32 cellular contexts compared by ENCODE assay signal in genomic region chr1:2941040-2941439, GRCh38.
"Had no signal": no experiment of that assay in that cellular context is flagged by ENCODE, and none has a peak within 500 bp of the region (broad histone marks: within the 10 kb centered on the region; RNA-seq: fewer than 3 reads in every experiment).

No MANE protein-coding gene starts in this region.

- FAIRE-seq: astrocyte, bronchial epithelial cell had no signal

- ATAC-seq: activated naive CD4-positive, alpha-beta T cell treated with anti-CD3 and anti-CD28 coated beads, Interleukin-2, amount 50 U/mL, for 72 hours; activated naive CD8-positive, alpha-beta T cell treated with anti-CD3 and anti-CD28 coated beads, Interleukin-2, amount 50 U/mL, for 24 hours; activated T-cell treated with anti-CD3 and anti-CD28 coated beads, Interleukin-2, amount 50 U/mL, for 4 hours; activated T-cell treated with anti-CD3 and anti-CD28 coated beads, Interleukin-2, amount 50 U/mL, for 72 hours; activated T-helper 17 cell treated with anti-CD3 and anti-CD28 coated beads, Interleukin-2, amount 50 U/mL, for 72 hours; body of pancreas had no signal

- H3K27me3 ChIP-seq: ascending aorta, body of pancreas, brain microvascular endothelial cell, cardiac muscle cell had no signal

- H3K27ac ChIP-seq: adrenal gland, ascending aorta, body of pancreas, brain microvascular endothelial cell, breast epithelium, cardiac muscle cell had no signal

- H3K4me3 ChIP-seq: adrenal gland, ascending aorta, body of pancreas, breast epithelium, cardiac muscle cell had no signal

- H3K36me3 ChIP-seq: adrenal gland, ascending aorta, brain microvascular endothelial cell, breast epithelium, cardiac muscle cell had no signal

- DNase-seq: activated effector memory CD4-positive, alpha-beta T cell treated with anti-CD3 and anti-CD28 coated beads, Interleukin-2, amount 50 U/mL, for 16 hours; activated effector memory CD4-positive, alpha-beta T cell treated with Interleukin-2 at 50 U/mL for 16 hours; activated gamma-delta T cell; activated gamma-delta T cell treated with Interleukin-2 at 50 U/mL for 16 hours; activated naive CD4-positive, alpha-beta T cell; activated naive CD4-positive, alpha-beta T cell treated with anti-CD3 and anti-CD28 coated beads for 36 hours; activated naive CD4-positive, alpha-beta T cell treated with anti-CD3 and anti-CD28 coated beads, Interleukin-2, amount 10 ng/mL, durations not matched to agents 7 days and 5 days; activated naive CD4-positive, alpha-beta T cell treated with anti-CD3 and anti-CD28 coated beads, Interleukin-2, amount 50 U/mL, for 16 hours; activated naive CD4-positive, alpha-beta T cell treated with Interleukin-2 at 50 U/mL for 16 hours; activated naive CD8-positive, alpha-beta T cell treated with anti-CD3 and anti-CD28 coated beads for 36 hours; activated naive CD8-positive, alpha-beta T cell treated with anti-CD3 and anti-CD28 coated beads, Interleukin-2, amount 10 ng/mL, durations not matched to agents 7 days and 5 days; activated naive CD8-positive, alpha-beta T cell treated with anti-CD3 and anti-CD28 coated beads, Interleukin-2, amount 50 U/mL, for 24 hours; activated T-cell treated with anti-CD3 and anti-CD28 coated beads, Interleukin-2, amount 50 U/mL, for 24 hours; activated T-cell treated with anti-CD3 and anti-CD28 coated beads, Interleukin-2, amount 50 U/mL, for 4 hours; activated T-cell treated with anti-CD3 and anti-CD28 coated beads, Interleukin-2, amount 50 U/mL, for 48 hours; activated T-cell treated with anti-CD3 and anti-CD28 coated beads, Interleukin-2, amount 50 U/mL, for 72 hours; adrenal gland; amniotic stem cell; amygdala; anterior cingulate cortex; body of pancreas; brain microvascular endothelial cell; caudate nucleus; central memory CD4-positive, alpha-beta T cell; cerebellar nuclear complex had no signal

- H3K4me1 ChIP-seq: adrenal gland, ascending aorta, breast epithelium had no signal

- H3K9me3 ChIP-seq: adrenal gland, body of pancreas had no signal
